Comparison of ENCODE assay signal across 34 cellular contexts in genomic region chr1:232062967-232063366, GRCh38.
"Had no signal": no experiment of that assay in that cellular context is flagged by ENCODE, and none has a peak within 500 bp of the region (broad histone marks: within the 10 kb centered on the region; RNA-seq: fewer than 3 reads in every experiment).

No MANE protein-coding gene starts in this region.

- H3K27ac ChIP-seq: brain microvascular endothelial cell, coronary artery, dorsolateral prefrontal cortex, esophagus squamous epithelium, gastroesophageal sphincter, heart left ventricle, WERI-Rb-1 had no signal

- H3K36me3 Mint-ChIP-seq: activated naive CD8-positive, alpha-beta T cell had no signal

- H3K4me1 Mint-ChIP-seq: activated T-helper 17 cell treated with anti-CD3 and anti-CD28 coated beads, Interleukin-2, amount 50 U/mL, for 72 hours; central memory CD8-positive, alpha-beta T cell; T-helper 17 cell had no signal

- H3K4me3 Mint-ChIP-seq: activated CD8-positive, alpha-beta T cell treated with anti-CD3 and anti-CD28 coated beads for 36 hours; activated naive CD8-positive, alpha-beta T cell; activated T-cell treated with anti-CD3 and anti-CD28 coated beads, Interleukin-2, amount 50 U/mL, for 4 hours; activated T-helper 17 cell treated with anti-CD3 and anti-CD28 coated beads, Interleukin-2, amount 50 U/mL, for 72 hours; central memory CD8-positive, alpha-beta T cell; dendritic cell treated with granulocyte-macrophage colony-stimulating factor and Interleukin-4, amounts not matched to agents 40 ng/mL and 50 ng/mL, for 4 days; T-helper 17 cell; T-helper 2 cell treated with Interferon-gamma antibody and Interleukin-4, amounts not matched to agents 5 μg/mL and 100 μg/mL, for 36 hours had no signal

- H3K4me1 ChIP-seq: gastroesophageal sphincter, heart left ventricle had no signal

- H3K9me3 ChIP-seq: esophagus squamous epithelium, gastroesophageal sphincter, heart left ventricle had no signal

- H3K27me3 Mint-ChIP-seq: activated CD8-positive, alpha-beta T cell treated with anti-CD3 and anti-CD28 coated beads for 36 hours; activated naive CD8-positive, alpha-beta T cell; activated T-helper 17 cell treated with anti-CD3 and anti-CD28 coated beads, Interleukin-2, amount 50 U/mL, for 72 hours had no signal

- FAIRE-seq: astrocyte, bronchial epithelial cell had no signal

- DNase-seq: activated CD4-positive, alpha-beta T cell treated with anti-CD3 and anti-CD28 coated beads for 4 hours; activated CD4-positive, alpha-beta T cell treated with anti-CD3 and anti-CD28 coated beads, Interleukin-2, amount 50 U/mL, for 1 hour; activated CD4-positive, alpha-beta T cell treated with anti-CD3 and anti-CD28 coated beads, Interleukin-2, amount 50 U/mL, for 48 hours; activated CD4-positive, CD25-positive, alpha-beta regulatory T cell; activated CD4-positive, CD25-positive, alpha-beta regulatory T cell treated with anti-CD3 and anti-CD28 coated beads, Interleukin-2, amount 50 U/mL, for 72 hours; activated CD8-positive, alpha-beta memory T cell treated with anti-CD3 and anti-CD28 coated beads for 24 hours; activated CD8-positive, alpha-beta T cell treated with anti-CD3 and anti-CD28 coated beads for 36 hours; activated effector memory CD4-positive, alpha-beta T cell treated with Interleukin-2 at 50 U/mL for 16 hours; activated gamma-delta T cell treated with Interleukin-2 at 50 U/mL for 16 hours; activated naive CD4-positive, alpha-beta T cell treated with anti-CD3 and anti-CD28 coated beads, Interleukin-2, amount 50 U/mL, for 16 hours; activated naive CD4-positive, alpha-beta T cell treated with Interleukin-2 at 50 U/mL for 16 hours; activated T-cell treated with anti-CD3 and anti-CD28 coated beads, Interleukin-2, amount 50 U/mL, for 4 hours; amniotic stem cell; anterior cingulate cortex; brain microvascular endothelial cell; dorsolateral prefrontal cortex; effector memory CD4-positive, alpha-beta T cell; erythroblast; esophagus squamous epithelium; foreskin melanocyte; heart left ventricle; T-helper 1 cell; T-helper 17 cell; T1000; WERI-Rb-1 had no signal

- H3K36me3 ChIP-seq: brain microvascular endothelial cell, esophagus squamous epithelium, gastroesophageal sphincter, heart left ventricle, WERI-Rb-1 had no signal

- H3K4me3 ChIP-seq: coronary artery, dorsolateral prefrontal cortex, esophagus squamous epithelium, gastroesophageal sphincter, heart left ventricle had no signal

- H3K27me3 ChIP-seq: brain microvascular endothelial cell, dorsolateral prefrontal cortex, esophagus squamous epithelium, gastroesophageal sphincter, heart left ventricle had no signal

- ATAC-seq: activated CD8-positive, alpha-beta T cell treated with anti-CD3 and anti-CD28 coated beads for 36 hours; activated T-cell treated with anti-CD3 and anti-CD28 coated beads, Interleukin-2, amount 50 U/mL, for 4 hours; activated T-helper 17 cell treated with anti-CD3 and anti-CD28 coated beads, Interleukin-2, amount 50 U/mL, for 72 hours; gastroesophageal sphincter; heart left ventricle; T-helper 17 cell had no signal

- H3K27ac Mint-ChIP-seq: activated CD8-positive, alpha-beta T cell treated with anti-CD3 and anti-CD28 coated beads for 36 hours; activated naive CD8-positive, alpha-beta T cell; activated T-helper 17 cell treated with anti-CD3 and anti-CD28 coated beads, Interleukin-2, amount 50 U/mL, for 72 hours; dendritic cell treated with granulocyte-macrophage colony-stimulating factor and Interleukin-4, amounts not matched to agents 40 ng/mL and 50 ng/mL, for 4 days; T-helper 17 cell; T-helper 2 cell treated with Interferon-gamma antibody and Interleukin-4, amounts not matched to agents 5 μg/mL and 100 μg/mL, for 36 hours had no signal

- H3K9me3 Mint-ChIP-seq: activated CD8-positive, alpha-beta T cell treated with anti-CD3 and anti-CD28 coated beads for 36 hours; activated T-cell treated with anti-CD3 and anti-CD28 coated beads, Interleukin-2, amount 50 U/mL, for 4 hours; activated T-helper 17 cell treated with anti-CD3 and anti-CD28 coated beads, Interleukin-2, amount 50 U/mL, for 72 hours; central memory CD8-positive, alpha-beta T cell; dendritic cell treated with granulocyte-macrophage colony-stimulating factor and Interleukin-4, amounts not matched to agents 40 ng/mL and 50 ng/mL, for 4 days; T-helper 2 cell treated with Interferon-gamma antibody and Interleukin-4, amounts not matched to agents 5 μg/mL and 100 μg/mL, for 36 hours had no signal
